Comparison of ENCODE assay signal across 13 cellular contexts in the genomic region with DNA sequence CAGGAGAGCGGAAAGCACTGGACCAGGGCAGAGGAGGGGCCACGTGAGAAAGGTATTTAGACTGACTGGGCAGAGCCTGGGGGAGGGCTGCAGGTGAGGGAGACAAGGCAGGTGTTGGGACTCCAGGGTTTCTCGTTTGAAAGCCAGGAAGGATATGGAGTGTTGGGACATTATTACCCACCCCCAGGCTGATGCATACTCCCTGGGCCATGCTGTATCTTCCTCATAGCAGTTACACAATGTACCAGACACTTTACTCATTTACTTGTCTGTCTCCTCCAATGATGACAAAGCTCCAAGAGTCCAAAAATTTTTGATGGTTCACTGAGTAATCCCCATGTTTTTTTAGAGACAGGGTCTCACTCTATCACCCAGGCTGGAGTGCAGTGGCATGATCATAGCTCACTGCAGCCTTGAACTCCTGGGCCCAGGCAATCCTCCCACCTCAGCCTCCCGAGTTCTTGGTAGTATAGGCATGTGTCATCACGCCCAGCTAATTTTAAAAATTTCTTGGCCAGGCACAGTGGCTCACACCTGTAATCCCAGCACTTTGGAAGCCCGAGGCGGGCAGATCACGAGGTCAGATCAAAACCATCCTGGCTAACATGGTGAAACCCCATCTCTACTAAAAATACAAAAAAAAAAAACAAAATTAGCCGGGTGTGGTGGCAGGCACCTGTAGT. TPM values are rescaled to one million over a fixed set of nuclear protein-coding genes. Genes with fewer than 3 reads are reported as not detected.
DNase-seq lines count a peak whose midpoint lies in the region; ATAC-seq lines count a peak whose summit lies in the region.
"Had no signal": no experiment of that assay in that cellular context is flagged by ENCODE, and none has a peak within 500 bp of the region (broad histone marks: within the 10 kb centered on the region; RNA-seq: fewer than 3 reads in every experiment).

No MANE protein-coding gene starts in this region.

- H3K9me3 Mint-ChIP-seq in activated T-helper 2 cell treated with anti-CD3 and anti-CD28 coated beads, Interferon-gamma antibody, Interleukin-2, Interleukin-4, amounts not matched to agents 10 μg/mL and 5 μg/mL and 100 μg/mL, durations not matched to agents 14 hours and 24 hours and 36 hours, result no peaks in the 10 kb centered on the region
- H3K9me3 Mint-ChIP-seq in naive thymus-derived CD4-positive, alpha-beta T cell, result peaks cover 0 to 2% (median 0%) of the 10 kb centered on the region in 11 donors
- no peaks in the 10 kb centered on the region for H3K9me3 Mint-ChIP-seq in stimulated activated naive B cell treated with anti-CD40 and anti-IgM and Interleukin-4, amounts not matched to agents 10 μg/mL and 1 μg/mL and 100 μg/mL, for 72 hours

- no peaks in the 10 kb centered on the region for H3K36me3 ChIP-seq in naive thymus-derived CD4-positive, alpha-beta T cell (ENCODE audit: control insufficient read depth in 2 of 3, insufficient read depth in 3 of 3, low read length in 3 of 3)

- H3K27me3 Mint-ChIP-seq in activated T-helper 2 cell treated with anti-CD3 and anti-CD28 coated beads, Interferon-gamma antibody, Interleukin-2, Interleukin-4, amounts not matched to agents 10 μg/mL and 5 μg/mL and 100 μg/mL, durations not matched to agents 14 hours and 24 hours and 36 hours (ENCODE audit: low read depth), result no peaks in the 10 kb centered on the region
- H3K27me3 Mint-ChIP-seq in naive thymus-derived CD4-positive, alpha-beta T cell, result no peaks in the 10 kb centered on the region
- H3K27me3 Mint-ChIP-seq in stimulated activated naive B cell treated with anti-CD40 and anti-IgM and Interleukin-4, amounts not matched to agents 10 μg/mL and 1 μg/mL and 100 μg/mL, for 72 hours, result no peaks in the 10 kb centered on the region

- DNase-seq in NCI-H2107 treated with DMSO at 0.1 percent for 48 hours (lab: John Stamatoyannopoulos, UW; ENCODE audit: unreplicated experiment) (peak; percentile 23), NCI-H2107 (lab: John Stamatoyannopoulos, UW) (no peak), DMS79 (lab: John Stamatoyannopoulos, UW) (peak; percentile 29), Ammon's horn (ENCODE audit: low spot score) (no peak)
- no peak for DNase-seq in activated T-helper 2 cell treated with anti-CD3 and anti-CD28 coated beads, Interferon-gamma antibody, Interleukin-2, Interleukin-4, amounts not matched to agents 10 μg/mL and 5 μg/mL and 100 μg/mL, durations not matched to agents 14 hours and 24 hours and 36 hours (ENCODE audit: low spot score)
- no peak for DNase-seq in naive thymus-derived CD4-positive, alpha-beta T cell
- DNase-seq in stimulated activated naive B cell treated with anti-CD40 and anti-IgM and Interleukin-4, amounts not matched to agents 10 μg/mL and 1 μg/mL and 100 μg/mL, for 72 hours, result no peak
- DNase-seq: activated CD4-positive, CD25-positive, alpha-beta regulatory T cell; MG63 had no signal

- H3K27ac Mint-ChIP-seq in activated T-helper 2 cell treated with anti-CD3 and anti-CD28 coated beads, Interferon-gamma antibody, Interleukin-2, Interleukin-4, amounts not matched to agents 10 μg/mL and 5 μg/mL and 100 μg/mL, durations not matched to agents 14 hours and 24 hours and 36 hours, result peak overlapping the region; percentile 1
- peak overlapping the region in 7 of 9 donors; percentile 1 to 79 (median 29) for H3K27ac Mint-ChIP-seq in naive thymus-derived CD4-positive, alpha-beta T cell
- H3K27ac Mint-ChIP-seq in stimulated activated naive B cell treated with anti-CD40 and anti-IgM and Interleukin-4, amounts not matched to agents 10 μg/mL and 1 μg/mL and 100 μg/mL, for 72 hours, result no peak overlapping the region

- peak overlapping the region; percentile 23 for H3K4me3 Mint-ChIP-seq in activated T-helper 2 cell treated with anti-CD3 and anti-CD28 coated beads, Interferon-gamma antibody, Interleukin-2, Interleukin-4, amounts not matched to agents 10 μg/mL and 5 μg/mL and 100 μg/mL, durations not matched to agents 14 hours and 24 hours and 36 hours (ENCODE audit: low read depth)
- peak overlapping the region in 9 of 10 donors; percentile 15 to 80 (median 33) for H3K4me3 Mint-ChIP-seq in naive thymus-derived CD4-positive, alpha-beta T cell
- no peak overlapping the region for H3K4me3 Mint-ChIP-seq in stimulated activated naive B cell treated with anti-CD40 and anti-IgM and Interleukin-4, amounts not matched to agents 10 μg/mL and 1 μg/mL and 100 μg/mL, for 72 hours

- no peak for ATAC-seq in naive thymus-derived CD4-positive, alpha-beta T cell
- ATAC-seq in stimulated activated naive B cell treated with anti-CD40 and anti-IgM and Interleukin-4, amounts not matched to agents 10 μg/mL and 1 μg/mL and 100 μg/mL, for 72 hours (replicated peaks), result no peak
- no peak for ATAC-seq in GM18868 (IDR thresholded peaks at IDR 0.05; ENCODE audit: unreplicated experiment)
- ATAC-seq: SK-N-SH treated with all-trans-retinoic acid at 6 μM for 48 hours had no signal

- intact Hi-C loops in activated T-helper 2 cell treated with anti-CD3 and anti-CD28 coated beads, Interferon-gamma antibody, Interleukin-2, Interleukin-4, amounts not matched to agents 10 μg/mL and 5 μg/mL and 100 μg/mL, durations not matched to agents 14 hours and 24 hours and 36 hours (cut with micrococcal nuclease), result loop anchor here (5.0 to 10.0 kb wide), 2 partner anchors 99 to 171 kb away; partner anchors contain the start of genes GEMIN7, RELB and ZNF296
- intact Hi-C loops in naive thymus-derived CD4-positive, alpha-beta T cell (cut with micrococcal nuclease), result loop anchor here (5.0 to 10.0 kb wide), 4 partner anchors 99 to 711 kb away; partner anchors contain the start of genes GEMIN7 (in 1 of the 2), IRF2BP1 (in 1 of the 2), QPCTL (in 1 of the 2) and SNRPD2 (in 1 of the 2)

- no peaks in the 10 kb centered on the region for H3K27me3 ChIP-seq in naive thymus-derived CD4-positive, alpha-beta T cell (ENCODE audit: control insufficient read depth in 2 of 2, insufficient read depth in 2 of 2, low read length in 2 of 2)
- H3K27me3 ChIP-seq: MG63 had no signal

- no peak overlapping the region for H3K27ac ChIP-seq in naive thymus-derived CD4-positive, alpha-beta T cell (ENCODE audit: low read depth, low read length)

- peaks cover 34 to 48% of the 10 kb centered on the region in 2 donors for H3K4me1 ChIP-seq in naive thymus-derived CD4-positive, alpha-beta T cell (ENCODE audit: control insufficient read depth in 2 of 2, insufficient read depth in 2 of 2, low read length in 2 of 2)

- H3K4me1 Mint-ChIP-seq in activated T-helper 2 cell treated with anti-CD3 and anti-CD28 coated beads, Interferon-gamma antibody, Interleukin-2, Interleukin-4, amounts not matched to agents 10 μg/mL and 5 μg/mL and 100 μg/mL, durations not matched to agents 14 hours and 24 hours and 36 hours (ENCODE audit: low read depth), result peaks cover 28% of the 10 kb centered on the region
- H3K4me1 Mint-ChIP-seq in naive thymus-derived CD4-positive, alpha-beta T cell, result peaks cover 10 to 67% (median 49%) of the 10 kb centered on the region in 7 donors
- peaks cover 26 to 52% of the 10 kb centered on the region in 2 donors for H3K4me1 Mint-ChIP-seq in stimulated activated naive B cell treated with anti-CD40 and anti-IgM and Interleukin-4, amounts not matched to agents 10 μg/mL and 1 μg/mL and 100 μg/mL, for 72 hours

- no peak overlapping the region for H3K4me3 ChIP-seq in naive thymus-derived CD4-positive, alpha-beta T cell (ENCODE audit: low read length)
- H3K4me3 ChIP-seq: MG63, smooth muscle cell had no signal

- peaks cover 4% of the 10 kb centered on the region for H3K36me3 Mint-ChIP-seq in activated T-helper 2 cell treated with anti-CD3 and anti-CD28 coated beads, Interferon-gamma antibody, Interleukin-2, Interleukin-4, amounts not matched to agents 10 μg/mL and 5 μg/mL and 100 μg/mL, durations not matched to agents 14 hours and 24 hours and 36 hours (ENCODE audit: low read depth)
- peaks cover 0 to 4% (median 3%) of the 10 kb centered on the region in 5 donors for H3K36me3 Mint-ChIP-seq in naive thymus-derived CD4-positive, alpha-beta T cell
- peaks cover 0 to 4% of the 10 kb centered on the region in 2 donors for H3K36me3 Mint-ChIP-seq in stimulated activated naive B cell treated with anti-CD40 and anti-IgM and Interleukin-4, amounts not matched to agents 10 μg/mL and 1 μg/mL and 100 μg/mL, for 72 hours

- H3K9me3 ChIP-seq in naive thymus-derived CD4-positive, alpha-beta T cell (ENCODE audit: control insufficient read depth in 2 of 3, low read length in 3 of 3), result no peaks in the 10 kb centered on the region
- H3K9me3 ChIP-seq: MG63 had no signal

- CTCF ChIA-PET in naive thymus-derived CD4-positive, alpha-beta T cell (lab: Charles Lee), result no interaction called here

- POLR2A ChIA-PET in naive thymus-derived CD4-positive, alpha-beta T cell (lab: Charles Lee), result interaction anchor here (0.7 to 1.0 kb wide), 2 partner anchors 8 to 304 kb away, joined by 3 read pairs; no protein-coding TSS in a partner anchor

RNA-seq across cellular contexts. Expression of gene TRAPPC6A, which starts 2.2 kb away (rescaled TPM):
- 27.4 and 31.4 TPM in 2 replicates for total RNA-seq in activated T-helper 2 cell treated with anti-CD3 and anti-CD28 coated beads, Interferon-gamma antibody, Interleukin-2, Interleukin-4, amounts not matched to agents 10 μg/mL and 5 μg/mL and 100 μg/mL, durations not matched to agents 14 hours and 24 hours and 36 hours
- total RNA-seq in naive thymus-derived CD4-positive, alpha-beta T cell, result 10 to 100 TPM; 44.6 to 61.9 (median 53.0) TPM
- 100 to 1,000 TPM; 173 to 174 TPM for polyA plus RNA-seq in naive thymus-derived CD4-positive, alpha-beta T cell

RNA-seq across cellular contexts. Expression of gene BLOC1S3, which starts 2.8 kb away (rescaled TPM):
- total RNA-seq in activated T-helper 2 cell treated with anti-CD3 and anti-CD28 coated beads, Interferon-gamma antibody, Interleukin-2, Interleukin-4, amounts not matched to agents 10 μg/mL and 5 μg/mL and 100 μg/mL, durations not matched to agents 14 hours and 24 hours and 36 hours, result 9.7 and 10.8 TPM in 2 replicates
- total RNA-seq in naive thymus-derived CD4-positive, alpha-beta T cell, result 10 to 100 TPM; 13.7 to 24.9 (median 15.4) TPM
- polyA plus RNA-seq in naive thymus-derived CD4-positive, alpha-beta T cell, result 10 to 100 TPM in 1 of 2 donors, 1 to 10 TPM in 1; 6.9 to 17.4 TPM

RNA-seq across cellular contexts. Expression of gene NKPD1, which starts 15.0 kb away (rescaled TPM):
- total RNA-seq in activated T-helper 2 cell treated with anti-CD3 and anti-CD28 coated beads, Interferon-gamma antibody, Interleukin-2, Interleukin-4, amounts not matched to agents 10 μg/mL and 5 μg/mL and 100 μg/mL, durations not matched to agents 14 hours and 24 hours and 36 hours, result 0.07 and 0.09 TPM in 2 replicates
- 1 to 10 TPM in 1 of 5 experiments, under 1 TPM in 4; 0.07 to 1.2 (median 0.73) TPM for total RNA-seq in naive thymus-derived CD4-positive, alpha-beta T cell
- under 1 TPM; 0.41 to 0.60 TPM for polyA plus RNA-seq in naive thymus-derived CD4-positive, alpha-beta T cell
- total RNA-seq: A172 had no signal

Comparison
In these comparisons a context has a peak if more than half of its experiments do, and no peak if none do; other contexts are left out.
1. DNase-seq: peak in NCI-H2107 treated with DMSO at 0.1 percent for 48 hours (single experiment) and DMS79 (single experiment); none in NCI-H2107 (single experiment), activated T-helper 2 cell treated with anti-CD3 and anti-CD28 coated beads, Interferon-gamma antibody, Interleukin-2, Interleukin-4, amounts not matched to agents 10 μg/mL and 5 μg/mL and 100 μg/mL, durations not matched to agents 14 hours and 24 hours and 36 hours (single experiment), naive thymus-derived CD4-positive, alpha-beta T cell (0 of 9), stimulated activated naive B cell treated with anti-CD40 and anti-IgM and Interleukin-4, amounts not matched to agents 10 μg/mL and 1 μg/mL and 100 μg/mL, for 72 hours (single experiment) and Ammon's horn (single experiment).
2. H3K4me3 Mint-ChIP-seq: peak in activated T-helper 2 cell treated with anti-CD3 and anti-CD28 coated beads, Interferon-gamma antibody, Interleukin-2, Interleukin-4, amounts not matched to agents 10 μg/mL and 5 μg/mL and 100 μg/mL, durations not matched to agents 14 hours and 24 hours and 36 hours (single experiment) and naive thymus-derived CD4-positive, alpha-beta T cell (9 of 10); none in stimulated activated naive B cell treated with anti-CD40 and anti-IgM and Interleukin-4, amounts not matched to agents 10 μg/mL and 1 μg/mL and 100 μg/mL, for 72 hours (0 of 2).